ENCODE assay signal across 2 cellular contexts in the genomic region with DNA sequence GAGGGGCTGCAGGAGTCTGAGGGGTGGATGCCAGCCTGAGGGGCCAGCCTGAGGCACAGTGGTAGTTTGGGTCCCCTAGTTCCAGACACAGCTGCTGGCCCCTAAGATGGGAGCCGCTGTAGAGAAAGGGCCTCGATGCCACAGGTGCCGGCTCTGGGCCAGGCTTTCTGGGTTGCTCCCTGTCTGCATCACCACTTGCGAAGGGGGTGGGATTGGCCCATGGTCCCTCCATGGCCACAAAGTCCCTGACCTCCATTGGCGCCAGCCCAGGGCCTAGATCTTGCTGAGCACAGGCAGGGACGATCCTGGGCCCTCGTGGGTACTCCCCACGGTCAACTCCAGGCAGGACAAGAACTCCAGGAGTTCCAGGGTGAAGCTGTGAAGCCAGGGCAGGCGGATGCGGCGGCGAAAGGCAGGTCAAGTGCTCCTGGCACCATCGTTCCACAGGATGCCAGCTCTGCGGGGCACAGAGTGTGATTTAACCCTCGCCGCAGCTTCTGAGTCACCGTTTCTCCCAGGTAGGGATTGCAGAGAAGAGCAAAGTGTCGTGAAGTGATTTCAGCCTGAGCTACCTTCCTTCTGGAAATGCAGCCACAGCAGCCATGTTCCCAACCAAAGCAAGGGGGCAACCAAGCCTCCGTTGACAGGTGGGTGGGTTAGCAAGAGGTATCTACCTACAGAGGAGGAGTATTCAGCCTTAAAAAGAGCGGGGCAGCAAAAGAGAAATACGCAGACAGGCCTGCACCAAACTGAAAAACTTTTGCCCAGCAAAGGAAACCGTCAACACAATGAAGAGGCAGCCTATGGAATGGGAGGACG.
TF ChIP-seq lines count a peak whose summit lies in the region.

No MANE protein-coding gene starts in this region.

TF ChIP-seq in GM12891, 5 proteins besides CTCF, POLR2A, EP300 and RAD21 (continued from another document):
- no peak for TF ChIP-seq TAF1 (IDR thresholded peaks at IDR 0.05; ENCODE audit: low read depth, low read length)
- no peak for TF ChIP-seq POU2F2 (IDR thresholded peaks at IDR 0.05; ENCODE audit: low read depth, low read length)
- no peak for TF ChIP-seq POLR2AphosphoS5 (IDR thresholded peaks at IDR 0.05; ENCODE audit: low read depth, low read length)

TF ChIP-seq in GM12878, 131 proteins besides CTCF, POLR2A, EP300 and RAD21:
- TF ChIP-seq SRF (IDR thresholded peaks at IDR 0.05; ENCODE audit: low read depth in 2 of 2, low read length in 2 of 2), result 0 out of 4 replicates have a peak, but pooled peaks of 1 of the 2 experiments have one; percentile 5
- TF ChIP-seq, protein P1, sequence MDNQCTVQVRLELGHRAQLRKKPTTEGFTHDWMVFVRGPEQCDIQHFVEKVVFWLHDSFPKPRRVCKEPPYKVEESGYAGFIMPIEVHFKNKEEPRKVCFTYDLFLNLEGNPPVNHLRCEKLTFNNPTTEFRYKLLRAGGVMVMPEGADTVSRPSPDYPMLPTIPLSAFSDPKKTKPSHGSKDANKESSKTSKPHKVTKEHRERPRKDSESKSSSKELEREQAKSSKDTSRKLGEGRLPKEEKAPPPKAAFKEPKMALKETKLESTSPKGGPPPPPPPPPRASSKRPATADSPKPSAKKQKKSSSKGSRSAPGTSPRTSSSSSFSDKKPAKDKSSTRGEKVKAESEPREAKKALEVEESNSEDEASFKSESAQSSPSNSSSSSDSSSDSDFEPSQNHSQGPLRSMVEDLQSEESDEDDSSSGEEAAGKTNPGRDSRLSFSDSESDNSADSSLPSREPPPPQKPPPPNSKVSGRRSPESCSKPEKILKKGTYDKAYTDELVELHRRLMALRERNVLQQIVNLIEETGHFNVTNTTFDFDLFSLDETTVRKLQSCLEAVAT (IDR thresholded peaks at IDR 0.05), result 0 out of 2 replicates have a peak, but pooled peaks have one; percentile 34
- TF ChIP-seq ESRRA (IDR thresholded peaks at IDR 0.05; ENCODE audit: low read length), result no peak
- TF ChIP-seq ZNF24 (IDR thresholded peaks at IDR 0.05), result no peak
- no peak for TF ChIP-seq KLF5 (IDR thresholded peaks at IDR 0.05; ENCODE audit: partially characterized antibody)
